18 cellular contexts compared by ENCODE assay signal in genomic region chr1:180862305-180862704, GRCh38. TPM values are rescaled to one million over a fixed set of nuclear protein-coding genes. Genes with fewer than 3 reads are reported as not detected.
DNase-seq lines count a peak whose midpoint lies in the region; ATAC-seq, FAIRE-seq and TF ChIP-seq lines count a peak whose summit lies in the region.
"Had no signal": no experiment of that assay in that cellular context is flagged by ENCODE, and none has a peak within 500 bp of the region (broad histone marks: within the 10 kb centered on the region; RNA-seq: fewer than 3 reads in every experiment).

No MANE protein-coding gene starts in this region.

- FAIRE-seq in A549 (lab: Jason Lieb, UNC), result no peak
- FAIRE-seq in GM12891 (lab: Jason Lieb, UNC), result peak; percentile 13
- FAIRE-seq in HTR-8/SVneo (lab: Jason Lieb, UNC), result no peak

- H3K27me3 Mint-ChIP-seq in stimulated activated naive CD8-positive, alpha-beta T cell treated with anti-CD3 and anti-CD28 coated beads, Interleukin-15, amount 100 ng/mL, for 72 hours, result no peaks in the 10 kb centered on the region

- no peaks in the 10 kb centered on the region for H3K9me3 Mint-ChIP-seq in stimulated activated naive CD8-positive, alpha-beta T cell treated with anti-CD3 and anti-CD28 coated beads, Interleukin-15, amount 100 ng/mL, for 72 hours

- POLR2A ChIA-PET in A549 (lab: Yijun Ruan, JAX), result interaction anchor here (0.8 kb wide), 1 partner anchor 346 kb away, joined by 3 read pairs; no protein-coding TSS in a partner anchor

- H3K4me1 Mint-ChIP-seq in stimulated activated naive CD8-positive, alpha-beta T cell treated with anti-CD3 and anti-CD28 coated beads, Interleukin-15, amount 100 ng/mL, for 72 hours, result no peaks in the 10 kb centered on the region

- no peak for TF ChIP-seq EP300 in A549 (IDR thresholded peaks at IDR 0.05)

- no peaks in the 10 kb centered on the region for H3K36me3 ChIP-seq in body of pancreas (replicated peaks in 1 of 2; ENCODE audit: insufficient read depth in 1 of 2, low read depth in 2 of 2)
- H3K36me3 ChIP-seq in right lobe of liver, result peaks cover 0 to 6% (median 0%) of the 10 kb centered on the region in 4 donors
- H3K36me3 ChIP-seq: SJCRH30 had no signal

- H3K4me2 ChIP-seq in A549, result peak overlapping the region; percentile 15; the same call in 1 of the 3 replicates

- TF ChIP-seq POLR2A in A549 (IDR thresholded peaks at IDR 0.05; ENCODE audit: low read length) (no peak), GM12891 (IDR thresholded peaks at IDR 0.05; ENCODE audit: low read depth, low read length) (no peak), body of pancreas (IDR thresholded peaks at IDR 0.05) (no peak), right lobe of liver (IDR thresholded peaks at IDR 0.05) (no peak)

- no peak overlapping the region; a peak in 1 of 6 replicates for H3K27ac ChIP-seq in A549
- H3K27ac ChIP-seq in body of pancreas, result peak overlapping the region in 3 of 4 donors; percentile 7 to 56 (median 53)
- H3K27ac ChIP-seq in right lobe of liver, result peak overlapping the region in 1 of 3 donors; percentile 14
- H3K27ac ChIP-seq: C4-2B, SJCRH30 had no signal

- CTCF ChIA-PET in A549 (lab: Yijun Ruan, JAX), result interaction anchor here (0.7 to 6.4 kb wide), 42 partner anchors 8 to 676 kb away, joined by 3 to 145 read pairs (median 5); partner anchors contain the start of genes ACBD6 and XPR1

- DNase-seq in A549 (ENCODE audit: low read depth in 1 of 2, low spot score in 1 of 2) (no peak), GM12891 (ENCODE audit: insufficient read length, low spot score) (no peak), body of pancreas (no peak), right lobe of liver (no peak), HTR-8/SVneo (ENCODE audit: insufficient read length, low spot score) (no peak)
- no peak for DNase-seq in stimulated activated naive CD8-positive, alpha-beta T cell treated with anti-CD3 and anti-CD28 coated beads, Interleukin-15, amount 100 ng/mL, for 72 hours
- DNase-seq in activated effector memory CD4-positive, alpha-beta T cell treated with Interleukin-2 at 50 U/mL for 16 hours, result no peak
- DNase-seq: COR-L47, DMS79 treated with DMSO at 0.1 percent for 48 hours, GDM1, GOT3, NCI-H2029 treated with DMSO at 0.1 percent for 48 hours, NCI-H524, OCI-M1, RPMI8226, SJCRH30 had no signal

- no peak for TF ChIP-seq CTCF in A549 (IDR thresholded peaks at IDR 0.05)
- no peak for TF ChIP-seq CTCF in body of pancreas (IDR thresholded peaks at IDR 0.05)
- TF ChIP-seq CTCF in right lobe of liver (IDR thresholded peaks at IDR 0.05), result no peak

- 14% methylated on average over 1 of the region's 1 CpG for WGBS in A549 (ENCODE audit: missing lambda C conversion rate)
- WGBS in body of pancreas, 2 donors, result 9 to 15% methylated on average over 1 of the region's 1 CpG
- WGBS in right lobe of liver (ENCODE audit: insufficient coverage, low coverage, low lambda C conversion rate, missing lambda C conversion rate), result 10% methylated on average over 1 of the region's 1 CpG

- intact Hi-C loops in body of pancreas (cut with DNase I) (loop anchor here (10.0 kb wide), 1 partner anchor 228 kb away; the partner anchor contains the start of gene XPR1), right lobe of liver (cut with DNase I) (loop anchor here (10.0 kb wide), 2 partner anchors 328 to 348 kb away; no protein-coding TSS in a partner anchor)

- no peak for TF ChIP-seq RAD21 in A549 (conservative IDR thresholded peaks at IDR 0.05 in 1 of 2, IDR thresholded peaks at IDR 0.05 in 1 of 2)

- H3K27me3 ChIP-seq in body of pancreas (no peaks in the 10 kb centered on the region), right lobe of liver (no peaks in the 10 kb centered on the region)
- H3K27me3 ChIP-seq: SJCRH30 had no signal

- no peak overlapping the region for H3K4me3 Mint-ChIP-seq in stimulated activated naive CD8-positive, alpha-beta T cell treated with anti-CD3 and anti-CD28 coated beads, Interleukin-15, amount 100 ng/mL, for 72 hours

- H3K27ac Mint-ChIP-seq in stimulated activated naive CD8-positive, alpha-beta T cell treated with anti-CD3 and anti-CD28 coated beads, Interleukin-15, amount 100 ng/mL, for 72 hours, result no peak overlapping the region

- H3K4me1 ChIP-seq in A549 (peaks cover 12% of the 10 kb centered on the region; the same call in 2 of the 3 replicates), body of pancreas (peaks cover 19% of the 10 kb centered on the region), right lobe of liver (peaks cover 0 to 17% (median 4%) of the 10 kb centered on the region in 4 donors)
- H3K4me1 ChIP-seq: SJCRH30 had no signal

- H3K9me3 ChIP-seq in A549 (no peaks in the 10 kb centered on the region), body of pancreas (no peaks in the 10 kb centered on the region), right lobe of liver (no peaks in the 10 kb centered on the region)
- H3K9me3 ChIP-seq: SJCRH30 had no signal

- ATAC-seq in A549 (no peak), body of pancreas (peak; percentile 73), right lobe of liver (peak; percentile 77 to 93 (median 87)), HG03442 (IDR thresholded peaks at IDR 0.05; ENCODE audit: unreplicated experiment) (no peak)
- ATAC-seq in stimulated activated naive CD8-positive, alpha-beta T cell treated with anti-CD3 and anti-CD28 coated beads, Interleukin-15, amount 100 ng/mL, for 72 hours, result no peak

- no peak overlapping the region for H3K4me3 ChIP-seq in A549
- no peak overlapping the region for H3K4me3 ChIP-seq in body of pancreas
- no peak overlapping the region for H3K4me3 ChIP-seq in right lobe of liver
- H3K4me3 ChIP-seq: SJCRH30 had no signal

TF ChIP-seq in A549, 52 proteins besides CTCF, POLR2A, EP300 and RAD21:
- TF ChIP-seq KDM1A (IDR thresholded peaks at IDR 0.05; ENCODE audit: low read depth), result no peak

TF ChIP-seq in GM12891, 5 proteins besides CTCF, POLR2A, EP300 and RAD21:
- TF ChIP-seq SPI1 (IDR thresholded peaks at IDR 0.05; ENCODE audit: low read depth, low read length) (no peak), POU2F2 (IDR thresholded peaks at IDR 0.05; ENCODE audit: low read depth, low read length) (no peak), TAF1 (IDR thresholded peaks at IDR 0.05; ENCODE audit: low read depth, low read length) (no peak), PAX5 (IDR thresholded peaks at IDR 0.05; ENCODE audit: insufficient read depth, low read length, severe bottlenecking) (no peak), POLR2AphosphoS5 (IDR thresholded peaks at IDR 0.05; ENCODE audit: low read depth, low read length) (no peak)

RNA-seq across cellular contexts. Expression of gene KIAA1614, which starts 50.4 kb away (rescaled TPM):
- 0.25 and 0.30 TPM in 2 replicates for polyA plus RNA-seq in A549 (2011; rRNA removed)
- 0.35 and 0.44 TPM in 2 replicates for polyA plus RNA-seq in A549 (2012; cell fraction: cytosol; rRNA removed)
- polyA plus RNA-seq in A549 (2012; cell fraction: nucleus; rRNA removed), result 1.1 and 1.5 TPM in 2 replicates
- 0.53 to 0.84 TPM (median 0.64 TPM) in 3 replicates for polyA plus RNA-seq in A549 (2017; fragmentation: RNase III; extraction: RNeasy Plus Mini Kit Qiagen cat#74134 plus additional on column Dnase treatment)
- polyA minus RNA-seq in A549 (2011; rRNA and poly(A)+ RNA removed), result 0.45 and 0.58 TPM in 2 replicates
- polyA plus RNA-seq in GM12891 (2012; ENCODE audit: low read depth, missing spikeins), result 0.35 TPM
- total RNA-seq in body of pancreas, result 1 to 10 TPM in 1 of 2 donors, under 1 TPM in 1; 0.52 to 4.3 TPM
- total RNA-seq in right lobe of liver, result under 1 TPM; 0.13 to 0.25 (median 0.21) TPM

Comparison
In these comparisons a context has a peak if more than half of its experiments do, and no peak if none do; other contexts are left out.
1. ATAC-seq: peak in body of pancreas (single experiment) and right lobe of liver (4 of 4); none in A549 (0 of 2), HG03442 (single experiment) and stimulated activated naive CD8-positive, alpha-beta T cell treated with anti-CD3 and anti-CD28 coated beads, Interleukin-15, amount 100 ng/mL, for 72 hours (single experiment).
2. H3K27ac ChIP-seq: peak in body of pancreas (3 of 4); none in A549 (0 of 2).